17 cellular contexts compared by ENCODE assay signal in genomic region chr5:119951330-119951934, GRCh38.
A peak's percentile ranks its signal among the peaks of the same experiment; 100 is the strongest.
DNase-seq lines count a peak whose midpoint lies in the region; ATAC-seq, FAIRE-seq and TF ChIP-seq lines count a peak whose summit lies in the region.
"Had no signal": no experiment of that assay in that cellular context is flagged by ENCODE, and none has a peak within 500 bp of the region (broad histone marks: within the 10 kb centered on the region; RNA-seq: fewer than 3 reads in every experiment).

No MANE protein-coding gene starts in this region.

- H3K9ac ChIP-seq in H1 (replicated peaks in 1 of 4; ENCODE audit: extremely low read depth in 1 of 4, low read depth in 3 of 4, low read length in 3 of 4), result no peak overlapping the region
- peak overlapping the region; percentile 11 for H3K9ac ChIP-seq in mesendoderm (ENCODE audit: low read length)

- no peak overlapping the region for H2BK120ac ChIP-seq in H1 (replicated peaks; ENCODE audit: low read depth, low read length)
- peak overlapping the region; percentile 31 for H2BK120ac ChIP-seq in mesendoderm (ENCODE audit: low read depth, low read length)

- no peak overlapping the region for H3K4ac ChIP-seq in H1 (replicated peaks; ENCODE audit: insufficient read length, low read depth, low read length)
- peak overlapping the region; percentile 62 for H3K4ac ChIP-seq in mesendoderm (ENCODE audit: low read depth, low read length)

- peaks cover 4% of the 10 kb centered on the region for H3K9me3 Mint-ChIP-seq in type B pancreatic cell

- no peaks in the 10 kb centered on the region for H3K36me3 ChIP-seq in H1 (ENCODE audit: control insufficient read depth in 2 of 4, insufficient read depth in 4 of 4, low read length in 3 of 4)
- H3K36me3 ChIP-seq in mesendoderm (ENCODE audit: control insufficient read depth, insufficient read depth, low read length), result no peaks in the 10 kb centered on the region
- no peaks in the 10 kb centered on the region for H3K36me3 ChIP-seq in HAP-1 (replicated peaks)

- H3K4me3 ChIP-seq in H1 (ENCODE audit: extremely low read depth in 1 of 4, insufficient read depth in 2 of 4, low read depth in 3 of 4, low read length in 4 of 4) (no peak overlapping the region), mesendoderm (ENCODE audit: low read length) (no peak overlapping the region), HAP-1 (no peak overlapping the region)
- H3K4me3 ChIP-seq: A549 had no signal

- H3K27me3 Mint-ChIP-seq in type B pancreatic cell, result no peaks in the 10 kb centered on the region

- no peak overlapping the region for H3K27ac Mint-ChIP-seq in type B pancreatic cell

- H2BK20ac ChIP-seq in H1 (ENCODE audit: low read length), result no peak overlapping the region

- no peaks in the 10 kb centered on the region for H3K23me2 ChIP-seq in H1 (ENCODE audit: low read depth, low read length)

- no peaks in the 10 kb centered on the region for H3K79me1 ChIP-seq in H1 (ENCODE audit: low read depth, low read length)
- H3K79me1 ChIP-seq in mesendoderm (ENCODE audit: low read length), result no peaks in the 10 kb centered on the region

- H3K18ac ChIP-seq in H1 (ENCODE audit: extremely low read depth, low read length) (no peak overlapping the region), mesendoderm (ENCODE audit: low read length) (peak overlapping the region; percentile 70)

- TF ChIP-seq EP300 in H1 (IDR thresholded peaks at IDR 0.05; ENCODE audit: borderline replicate concordance in 1 of 2, low read depth in 2 of 2, low read length in 2 of 2), result no peak

- peaks cover 6 to 12% of the 10 kb centered on the region in 2 experiments; a peak in 2 of 4 replicates for H3K9me3 ChIP-seq in H1 (ENCODE audit: insufficient read depth in 2 of 2, low read depth in 1 of 2, low read length in 1 of 2)
- H3K9me3 ChIP-seq in HAP-1, result no peaks in the 10 kb centered on the region
- H3K9me3 ChIP-seq: A549 had no signal

- H4K5ac ChIP-seq in H1 (ENCODE audit: insufficient read length, low read depth, low read length) (no peak overlapping the region), mesendoderm (ENCODE audit: low read length) (peak overlapping the region; percentile 56)

- no peak overlapping the region for H3K14ac ChIP-seq in H1 (ENCODE audit: insufficient read length)

- TF ChIP-seq CTCF in H1 (IDR thresholded peaks at IDR 0.05; ENCODE audit: control extremely low read depth in 1 of 3, insufficient read depth in 1 of 3, low read depth in 1 of 3, low read length in 3 of 3), result no peak
- no peak for TF ChIP-seq CTCF in type B pancreatic cell (conservative IDR thresholded peaks at IDR 0.05)

- WGBS in H1 (ENCODE audit: extremely low coverage in 1 of 2, insufficient coverage in 1 of 2, insufficient read length in 1 of 2, insufficient replicate concordance in 2 of 2, low coverage in 1 of 2, low lambda C conversion rate in 2 of 2, missing lambda C conversion rate in 1 of 2), 2 experiments, result 71% methylated on average over 4 of the region's 4 CpGs; no CpG with 5 or more reads in 1 of the 2 experiments
- WGBS in mesendoderm (ENCODE audit: extremely low coverage, insufficient coverage, low lambda C conversion rate), result no CpG with 5 or more reads among the region's 4 CpGs

- H3K4me3 Mint-ChIP-seq in type B pancreatic cell, result peak overlapping the region; percentile 12

- DNase-seq in NCI-H82 (lab: John Stamatoyannopoulos, UW), result peak; percentile 6
- DNase-seq in NCI-H82 treated with DMSO at 0.1 percent for 48 hours (lab: John Stamatoyannopoulos, UW; ENCODE audit: unreplicated experiment), result no peak
- DNase-seq in H1 (ENCODE audit: low read depth in 1 of 2, low spot score in 2 of 2), result no peak
- DNase-seq in mesendoderm, result peak; percentile 53
- DNase-seq in type B pancreatic cell (ENCODE audit: extremely low spot score, unreplicated experiment), result no peak
- DNase-seq in cerebellar nuclear complex (lab: John Stamatoyannopoulos, UW), result no peak
- DNase-seq in HAP-1 (ENCODE audit: low spot score in 2 of 2), result no peak
- DNase-seq: AML-193, KG1, NCI-H1092, NCI-H1694 treated with DMSO at 0.1 percent for 48 hours, NCI-H446 treated with DMSO at 0.1 percent for 48 hours, NCI-H774 had no signal

- H3K4me1 Mint-ChIP-seq in type B pancreatic cell (ENCODE audit: unreplicated experiment), result no peaks in the 10 kb centered on the region

- in situ Hi-C loops in HAP-1 (cut with MboI; ENCODE audit: low sequenced_read_pairs), result no loop called here

- CTCF ChIA-PET in H1 (lab: Charles Lee; ENCODE audit: partially characterized antibody), result interaction anchor here (0.8 to 1.2 kb wide), 2 partner anchors 14 to 62 kb away, joined by 3 to 4 read pairs; no protein-coding TSS in a partner anchor

- H3K56ac ChIP-seq in H1 (replicated peaks; ENCODE audit: insufficient read length, low read depth, low read length) (no peak overlapping the region), mesendoderm (ENCODE audit: low read length) (peak overlapping the region; percentile 77)

- peak overlapping the region; percentile 98 for H2AFZ ChIP-seq in H1 (ENCODE audit: low read length)

- H4K91ac ChIP-seq in H1 (replicated peaks; ENCODE audit: insufficient read length, low read length), result no peak overlapping the region

- POLR2A ChIA-PET in H1 (lab: Charles Lee; ENCODE audit: partially characterized antibody), result interaction anchor here (1.0 kb wide), 1 partner anchor 12 kb away, joined by 4 read pairs; no protein-coding TSS in a partner anchor

- no peak for ATAC-seq in SK-N-SH treated with all-trans-retinoic acid at 6 μM for 48 hours
- ATAC-seq: A549 had no signal

- H2BK15ac ChIP-seq in H1 (ENCODE audit: low read length), result peak overlapping the region; percentile 18; the same call in 1 of the 2 replicates
- H2BK15ac ChIP-seq in mesendoderm (replicated peaks; ENCODE audit: low read depth), result peak overlapping the region; percentile 88

- TF ChIP-seq RAD21 in H1 (IDR thresholded peaks at IDR 0.05 in 1 of 2, conservative IDR thresholded peaks at IDR 0.05 in 1 of 2; ENCODE audit: low read depth in 2 of 2, low read length in 2 of 2), result no peak

- no peak overlapping the region for H3K27ac ChIP-seq in H1 (ENCODE audit: low read depth, low read length)
- peak overlapping the region; percentile 70 for H3K27ac ChIP-seq in mesendoderm (ENCODE audit: low read depth, low read length)
- H3K27ac ChIP-seq: A549 had no signal

- no peaks in the 10 kb centered on the region for H4K20me1 ChIP-seq in H1 (replicated peaks in 1 of 2; ENCODE audit: control insufficient read depth in 1 of 2, insufficient read depth in 2 of 2, low read length in 2 of 2)

- TF ChIP-seq POLR2A in H1 (IDR thresholded peaks at IDR 0.05; ENCODE audit: control extremely low read depth in 1 of 2, low read depth in 2 of 2, low read length in 2 of 2), result no peak

- no peak overlapping the region for H3K23ac ChIP-seq in H1 (ENCODE audit: insufficient read length)
- H3K23ac ChIP-seq in mesendoderm (ENCODE audit: low read length), result no peak overlapping the region

- FAIRE-seq in H1 (lab: Jason Lieb, UNC), result no peak
- FAIRE-seq: A549, GM12891, GM19239 had no signal

- H3K79me2 ChIP-seq in H1 (ENCODE audit: control insufficient read depth in 1 of 2, insufficient read depth in 2 of 2, low read length in 2 of 2) (no peaks in the 10 kb centered on the region), mesendoderm (ENCODE audit: control insufficient read depth, insufficient read depth, low read length) (no peaks in the 10 kb centered on the region)

- 0 out of 4 replicates have a peak overlapping the region, but pooled peaks of 1 of the 2 experiments have one; percentile 23 for H3K4me2 ChIP-seq in H1 (ENCODE audit: insufficient read depth in 1 of 2, low read depth in 2 of 2, low read length in 2 of 2)
- no peak overlapping the region for H3K4me2 ChIP-seq in mesendoderm (ENCODE audit: low read length)
- H3K4me2 ChIP-seq: A549 had no signal

- no peak overlapping the region for H2AK5ac ChIP-seq in H1 (ENCODE audit: low read depth, low read length)
- H2AK5ac ChIP-seq in mesendoderm (ENCODE audit: low read length), result no peak overlapping the region

- H4K8ac ChIP-seq in H1 (ENCODE audit: extremely low read depth, insufficient read depth, low read length), result no peak overlapping the region
- no peak overlapping the region for H4K8ac ChIP-seq in mesendoderm (ENCODE audit: low read depth, low read length)

- H3K4me1 ChIP-seq in H1 (replicated peaks in 1 of 4; ENCODE audit: control insufficient read depth in 3 of 4, insufficient read depth in 4 of 4, low read length in 3 of 4) (peaks cover 2 to 12% (median 6%) of the 10 kb centered on the region in 4 experiments; a peak in 2 of 7 replicates), mesendoderm (ENCODE audit: control insufficient read depth, low read depth, low read length) (peaks cover 11% of the 10 kb centered on the region), HAP-1 (no peaks in the 10 kb centered on the region)
- H3K4me1 ChIP-seq: A549 had no signal

- no peaks in the 10 kb centered on the region for H3K27me3 ChIP-seq in H1 (replicated peaks in 1 of 4; ENCODE audit: control insufficient read depth in 3 of 4, extremely low read depth in 1 of 4, insufficient read depth in 3 of 4, low read length in 3 of 4)
- no peaks in the 10 kb centered on the region for H3K27me3 ChIP-seq in mesendoderm (ENCODE audit: insufficient read depth, low read length, poor library complexity)
- no peaks in the 10 kb centered on the region for H3K27me3 ChIP-seq in HAP-1 (ENCODE audit: low read depth)

- no peak overlapping the region for H2BK12ac ChIP-seq in H1 (ENCODE audit: low read depth, low read length)

- H3K36me3 Mint-ChIP-seq in type B pancreatic cell, result no peaks in the 10 kb centered on the region

- no peak overlapping the region for H2BK5ac ChIP-seq in H1 (ENCODE audit: low read depth, low read length)
- peak overlapping the region; percentile 95 for H2BK5ac ChIP-seq in mesendoderm (ENCODE audit: low read length)

TF ChIP-seq in H1, 55 proteins besides CTCF, POLR2A, EP300 and RAD21 (continues in another document):
- TF ChIP-seq BRCA1 (IDR thresholded peaks at IDR 0.05; ENCODE audit: low read depth, low read length) (no peak), CHD1 (IDR thresholded peaks at IDR 0.05; ENCODE audit: low read depth, low read length) (no peak), SIX5 (IDR thresholded peaks at IDR 0.05; ENCODE audit: low read depth, low read length) (no peak), TBP (IDR thresholded peaks at IDR 0.05; ENCODE audit: low read depth, low read length) (no peak), RNF2 (IDR thresholded peaks at IDR 0.05; ENCODE audit: borderline replicate concordance, low read depth, low read length, missing control alignments, poor library complexity, severe bottlenecking) (no peak), SRF (IDR thresholded peaks at IDR 0.05; ENCODE audit: low read depth, low read length) (no peak)

TF ChIP-seq in SK-N-SH treated with all-trans-retinoic acid at 6 μM for 48 hours, 23 proteins besides CTCF, POLR2A, EP300 and RAD21 (continues in another document):
- TF ChIP-seq ZC3H10 (CRISPR knock-in tag; IDR thresholded peaks at IDR 0.05) (no peak), ZNF565 (CRISPR knock-in tag; conservative IDR thresholded peaks at IDR 0.05; ENCODE audit: low read depth) (no peak), SNAI2 (CRISPR knock-in tag; IDR thresholded peaks at IDR 0.05) (no peak), ZNF70 (CRISPR knock-in tag; IDR thresholded peaks at IDR 0.05) (no peak), ARNTL (CRISPR knock-in tag; IDR thresholded peaks at IDR 0.05; ENCODE audit: borderline replicate concordance, low read depth) (no peak), RARB (CRISPR knock-in tag; IDR thresholded peaks at IDR 0.05) (no peak), GLIS3 (CRISPR knock-in tag; IDR thresholded peaks at IDR 0.05) (no peak), BACH2 (CRISPR knock-in tag; IDR thresholded peaks at IDR 0.05; ENCODE audit: borderline replicate concordance) (no peak), ZFP3 (CRISPR knock-in tag; IDR thresholded peaks at IDR 0.05) (no peak)

Comparison
In these comparisons a context has a peak if more than half of its experiments do, and no peak if none do; other contexts are left out.
1. DNase-seq: peak in NCI-H82 (single experiment) and mesendoderm (single experiment); none in NCI-H82 treated with DMSO at 0.1 percent for 48 hours (single experiment), H1 (0 of 2), type B pancreatic cell (single experiment), cerebellar nuclear complex (0 of 2) and HAP-1 (0 of 2).